15 cellular contexts compared by ENCODE assay signal in genomic region chr3:17973559-17973906, GRCh38.
A peak's percentile ranks its signal among the peaks of the same experiment; 100 is the strongest.
DNase-seq lines count a peak whose midpoint lies in the region; ATAC-seq and TF ChIP-seq lines count a peak whose summit lies in the region.
"Had no signal": no experiment of that assay in that cellular context is flagged by ENCODE, and none has a peak within 500 bp of the region (broad histone marks: within the 10 kb centered on the region; RNA-seq: fewer than 3 reads in every experiment).

No MANE protein-coding gene starts in this region.

- no peaks in the 10 kb centered on the region for H3K36me3 ChIP-seq in Caco-2 (ENCODE audit: control insufficient read depth, insufficient read depth, low read length)
- H3K36me3 ChIP-seq: Peyer's patch had no signal

- H3K4me1 ChIP-seq in Caco-2: peaks cover 30% of the 10 kb centered on the region
- H3K4me1 ChIP-seq: Peyer's patch had no signal

- H3K4me3 Mint-ChIP-seq in Caco-2 (ENCODE audit: unreplicated experiment): peak overlapping the region; percentile 52

- BruUV-seq in Caco-2 (replicated peaks; lab: Mats Ljungman, UMichigan): no TSS peak

- H3K27me3 Mint-ChIP-seq in Caco-2 (ENCODE audit: insufficient read depth, unreplicated experiment): no peaks in the 10 kb centered on the region

- ATAC-seq in sciatic nerve (no peak), HG02981 (IDR thresholded peaks at IDR 0.05; ENCODE audit: unreplicated experiment) (no peak), HG02840 (IDR thresholded peaks at IDR 0.05; ENCODE audit: low FRiP score, unreplicated experiment) (no peak)

- no peaks in the 10 kb centered on the region for H3K9me3 ChIP-seq in Caco-2
- H3K9me3 ChIP-seq: Peyer's patch, SK-N-SH had no signal

- no peaks in the 10 kb centered on the region for H3K27me3 ChIP-seq in Caco-2 (replicated peaks; ENCODE audit: control insufficient read depth, insufficient read depth, low read length)
- H3K27me3 ChIP-seq: Peyer's patch had no signal

- CTCF ChIA-PET in Caco-2 (lab: Charles Lee): interaction anchor here (0.6 to 1.6 kb wide), 3 partner anchors 79 to 447 kb away, joined by 3 to 4 read pairs (median 4); no protein-coding TSS in a partner anchor

- POLR2A ChIA-PET in Caco-2 (lab: Charles Lee): no interaction called here

- H3K4me1 Mint-ChIP-seq in Caco-2 (ENCODE audit: low read depth, unreplicated experiment): peaks cover 26% of the 10 kb centered on the region

- TF ChIP-seq CTCF in Caco-2 (IDR thresholded peaks at IDR 0.05; ENCODE audit: insufficient read depth in 1 of 2, low read depth in 1 of 2, low read length in 1 of 2, severe bottlenecking in 1 of 2, unreplicated experiment in 1 of 2) (no peak), LNCaP clone FGC (IDR thresholded peaks at IDR 0.05; ENCODE audit: control insufficient read depth, extremely low read depth, insufficient read depth) (no peak)

- no peak overlapping the region for H3K4me3 ChIP-seq in Caco-2 (ENCODE audit: low read depth, low read length)
- H3K4me3 ChIP-seq in LNCaP clone FGC (ENCODE audit: low read depth, low read length): peak overlapping the region; percentile 2; the same call in 1 of the 2 replicates
- H3K4me3 ChIP-seq: Peyer's patch had no signal

- intact Hi-C loops in Caco-2 (cut with micrococcal nuclease; ENCODE audit: unreplicated experiment) (loop anchor here (2.0 to 10.0 kb wide), 4 partner anchors 27 to 411 kb away; partner anchors contain the start of gene TBC1D5), sciatic nerve (cut with DNase I) (no loop called here), cardiac septum (cut with DNase I) (loop anchor here (10.0 kb wide), 1 partner anchor 321 kb away; no protein-coding TSS in a partner anchor)

- H3K27ac Mint-ChIP-seq in Caco-2 (ENCODE audit: unreplicated experiment): peak overlapping the region; percentile 56

- H3K36me3 Mint-ChIP-seq in Caco-2 (ENCODE audit: insufficient read depth, unreplicated experiment): no peaks in the 10 kb centered on the region

- no peaks in the 10 kb centered on the region for H3K9me3 Mint-ChIP-seq in Caco-2 (ENCODE audit: unreplicated experiment)

- peak; percentile 75 to 80 for DNase-seq in Caco-2
- no peak for DNase-seq in LNCaP clone FGC (ENCODE audit: low read depth)
- peak; percentile 53 for DNase-seq in kidney glomerular epithelial cell (lab: John Stamatoyannopoulos, UW)
- DNase-seq in renal cortical epithelial cell (ENCODE audit: low read depth): peak; percentile 87
- no peak for DNase-seq in sciatic nerve (ENCODE audit: low spot score)
- no peak for DNase-seq in cardiac septum (ENCODE audit: low spot score)
- DNase-seq: NCI-H1417 treated with DMSO at 0.1 percent for 48 hours, NCI-H2029 treated with DMSO at 0.1 percent for 48 hours, NCI-H2171 treated with DMSO at 0.1 percent for 48 hours, NCI-H446 treated with DMSO at 0.1 percent for 48 hours, Peyer's patch, Right ventricle myocardium superior had no signal

Comparison
In these comparisons a context has a peak if more than half of its experiments do, and no peak if none do; other contexts are left out.
1. DNase-seq: peak in Caco-2 (2 of 2), kidney glomerular epithelial cell (single experiment) and renal cortical epithelial cell (single experiment); none in LNCaP clone FGC (single experiment), sciatic nerve (single experiment) and cardiac septum (single experiment).